1 cellular context compared by ENCODE assay signal in genomic region chr17:12438813-12439586, GRCh38.
A peak's percentile ranks its signal among the peaks of the same experiment; 100 is the strongest.
TF ChIP-seq lines count a peak whose summit lies in the region.

No MANE protein-coding gene starts in this region.

TF ChIP-seq in K562, 482 proteins besides CTCF, POLR2A, EP300 and RAD21 (continued from another document and continues in another):
- no peak for TF ChIP-seq ZNF280A (IDR thresholded peaks at IDR 0.05; ENCODE audit: low read depth, partially characterized antibody)
- peak; percentile 90 for TF ChIP-seq ID3 (CRISPR knock-in tag; IDR thresholded peaks at IDR 0.05)
- peak; percentile 89 for TF ChIP-seq ID3 (tag; IDR thresholded peaks at IDR 0.05)
- TF ChIP-seq XRCC5 (IDR thresholded peaks at IDR 0.05; ENCODE audit: low read depth, low read length): no peak
- no peak for TF ChIP-seq ZNF609 (CRISPR knock-in tag; IDR thresholded peaks at IDR 0.05; ENCODE audit: borderline replicate concordance)
- TF ChIP-seq ZZZ3 (IDR thresholded peaks at IDR 0.05): no peak
- peak; percentile 92 for TF ChIP-seq MTA2 (IDR thresholded peaks at IDR 0.05; ENCODE audit: low read depth)
- peak; percentile 90 for TF ChIP-seq ZNF76 (CRISPR knock-in tag; IDR thresholded peaks at IDR 0.05; ENCODE audit: borderline replicate concordance)
- no peak for TF ChIP-seq MCM2 (IDR thresholded peaks at IDR 0.05; ENCODE audit: low read depth)
- peak; percentile 48; the same call in 1 of the 2 replicates for TF ChIP-seq VEZF1 (CRISPR knock-in tag; IDR thresholded peaks at IDR 0.05)
- no peak for TF ChIP-seq POLR3A (IDR thresholded peaks at IDR 0.05; ENCODE audit: borderline replicate concordance, extremely low read depth, insufficient read depth, insufficient read length)
- peak; percentile 52; the same call in 1 of the 2 replicates for TF ChIP-seq SNAPC5 (CRISPR knock-in tag; IDR thresholded peaks at IDR 0.05)
- TF ChIP-seq ZNF561 (CRISPR knock-in tag; conservative IDR thresholded peaks at IDR 0.05): no peak
- no peak for TF ChIP-seq RBFOX2 (IDR thresholded peaks at IDR 0.05; ENCODE audit: low read depth, low read length)
- TF ChIP-seq SIN3A (IDR thresholded peaks at IDR 0.05; ENCODE audit: borderline replicate concordance in 2 of 2, control insufficient read depth in 1 of 2, low read depth in 2 of 2, low read length in 2 of 2): no peak
- TF ChIP-seq MEF2A (IDR thresholded peaks at IDR 0.05; ENCODE audit: control insufficient read depth, low read depth, low read length): 0 out of 2 replicates have a peak, but pooled peaks have one; percentile 19
- peak; percentile 95 for TF ChIP-seq MEIS2 (IDR thresholded peaks at IDR 0.05; ENCODE audit: partially characterized antibody)
- no peak for TF ChIP-seq NR1H2 (CRISPR knock-in tag; IDR thresholded peaks at IDR 0.05)
- TF ChIP-seq HMBOX1 (IDR thresholded peaks at IDR 0.05): no peak
- TF ChIP-seq CREB3 (tag; conservative IDR thresholded peaks at IDR 0.05; ENCODE audit: low read depth): peak; percentile 96
- TF ChIP-seq CTBP1 (IDR thresholded peaks at IDR 0.05; ENCODE audit: borderline replicate concordance): peak; percentile 87
- TF ChIP-seq NFE2L1 (tag; IDR thresholded peaks at IDR 0.05; ENCODE audit: borderline replicate concordance, low read depth): peak; percentile 66; the same call in 1 of the 2 replicates
- TF ChIP-seq MXI1 (IDR thresholded peaks at IDR 0.05; ENCODE audit: low read depth, low read length): 0 out of 2 replicates have a peak, but pooled peaks have one; percentile 40
- TF ChIP-seq ZNF121 (CRISPR knock-in tag; conservative IDR thresholded peaks at IDR 0.05): no peak
- TF ChIP-seq HOXB6 (CRISPR knock-in tag; IDR thresholded peaks at IDR 0.05; ENCODE audit: borderline replicate concordance): no peak
- TF ChIP-seq ZNF318 (IDR thresholded peaks at IDR 0.05; ENCODE audit: borderline replicate concordance in 1 of 2, low read depth in 1 of 2): 0 out of 4 replicates have a peak, but pooled peaks of 1 of the 2 experiments have one; percentile 25
- no peak for TF ChIP-seq TCF7L2 (IDR thresholded peaks at IDR 0.05; ENCODE audit: low read depth, low read length)
- TF ChIP-seq MNT (conservative IDR thresholded peaks at IDR 0.05): no peak
- no peak for TF ChIP-seq KDM5B (IDR thresholded peaks at IDR 0.05; ENCODE audit: insufficient replicate concordance, low read depth, low read length)
- TF ChIP-seq C11orf30 (IDR thresholded peaks at IDR 0.05; ENCODE audit: low read depth): peak; percentile 76
- TF ChIP-seq PHF8 (IDR thresholded peaks at IDR 0.05; ENCODE audit: borderline replicate concordance, low read length): no peak
- no peak for TF ChIP-seq ZNF24 (IDR thresholded peaks at IDR 0.05)
- peak; percentile 79 for TF ChIP-seq NFE2 (IDR thresholded peaks at IDR 0.05; ENCODE audit: low read depth)
- TF ChIP-seq SMC3 (conservative IDR thresholded peaks at IDR 0.05; ENCODE audit: insufficient read depth, low read depth, low read length): no peak
- TF ChIP-seq EWSR1 (IDR thresholded peaks at IDR 0.05; ENCODE audit: borderline replicate concordance, low read depth, partially characterized antibody): no peak
- TF ChIP-seq ZNF263 (CRISPR knock-in tag; IDR thresholded peaks at IDR 0.05; ENCODE audit: borderline replicate concordance): no peak
